In genomic region chr21:45347712-45348477, GRCh38 we compare ENCODE assay signal across 15 cellular contexts. TPM values are rescaled to one million over a fixed set of nuclear protein-coding genes. Genes with fewer than 3 reads are reported as not detected.
DNase-seq lines count a peak whose midpoint lies in the region; ATAC-seq, FAIRE-seq and TF ChIP-seq lines count a peak whose summit lies in the region.
"Had no signal": no experiment of that assay in that cellular context is flagged by ENCODE, and none has a peak within 500 bp of the region (broad histone marks: within the 10 kb centered on the region; RNA-seq: fewer than 3 reads in every experiment).

No MANE protein-coding gene starts in this region.

- H3K27me3 Mint-ChIP-seq in glutamatergic neuron (ENCODE audit: unreplicated experiment) = no peaks in the 10 kb centered on the region

- TF ChIP-seq POLR2A in GM12891 (IDR thresholded peaks at IDR 0.05; ENCODE audit: low read depth, low read length) = no peak

- ATAC-seq in Right ventricle myocardium superior (ENCODE audit: poor library complexity) = no peak
- ATAC-seq in aorta (ENCODE audit: low FRiP score) = peak; percentile 20
- ATAC-seq: CD8-positive, alpha-beta T cell; left lobe of liver; T-cell had no signal

- no peaks in the 10 kb centered on the region for H3K36me3 Mint-ChIP-seq in glutamatergic neuron (ENCODE audit: unreplicated experiment)
- H3K36me3 Mint-ChIP-seq: CD8-positive, alpha-beta T cell; T-cell had no signal

- no peaks in the 10 kb centered on the region for H3K36me3 ChIP-seq in left ventricle myocardium inferior
- no peaks in the 10 kb centered on the region for H3K36me3 ChIP-seq in aorta (ENCODE audit: control insufficient read depth in 1 of 2, insufficient read depth in 2 of 2, low read length in 1 of 2)
- H3K36me3 ChIP-seq in small intestine (ENCODE audit: control insufficient read depth in 2 of 2, insufficient read depth in 2 of 2, low read length in 2 of 2) = no peaks in the 10 kb centered on the region

- 31 to 45% methylated on average over 25 of the region's 25 CpGs for WGBS in aorta, 2 donors
- WGBS in small intestine, 3 donors = 66 to 74% (median 74%) methylated on average over 25 of the region's 25 CpGs

- intact Hi-C loops in left ventricle myocardium inferior (cut with micrococcal nuclease) (no loop called here), Right ventricle myocardium superior (cut with DNase I) (no loop called here), aorta (cut with DNase I) (no loop called here)

- peaks cover 5% of the 10 kb centered on the region for H3K9me3 Mint-ChIP-seq in glutamatergic neuron (ENCODE audit: unreplicated experiment)
- H3K9me3 Mint-ChIP-seq: CD8-positive, alpha-beta T cell; T-cell had no signal

- no peak overlapping the region for H3K27ac Mint-ChIP-seq in glutamatergic neuron (ENCODE audit: unreplicated experiment)
- H3K27ac Mint-ChIP-seq: CD8-positive, alpha-beta T cell; T-cell had no signal

- no peak for DNase-seq in left ventricle myocardium inferior
- no peak for DNase-seq in Right ventricle myocardium superior
- no peak for DNase-seq in glutamatergic neuron
- DNase-seq in retina = peak; percentile 39
- peak in 1 of 2 donors; percentile 54 for DNase-seq in aorta
- DNase-seq in UCSD-AML1 (lab: John Stamatoyannopoulos, UW; ENCODE audit: unreplicated experiment) = no peak
- no peak for DNase-seq in GM12891 (ENCODE audit: insufficient read length, low spot score)
- DNase-seq in small intestine = no peak
- DNase-seq: CD8-positive, alpha-beta T cell; HCEC 1CT; hypothalamus; MV-4-11; NCI-H774; T-cell had no signal

- H3K4me3 ChIP-seq in left ventricle myocardium inferior = no peak overlapping the region
- H3K4me3 ChIP-seq in aorta (ENCODE audit: low read length in 2 of 2) = no peak overlapping the region
- no peak overlapping the region for H3K4me3 ChIP-seq in small intestine (ENCODE audit: low read depth in 1 of 2, low read length in 2 of 2)

- no peak for TF ChIP-seq CTCF in left ventricle myocardium inferior (IDR thresholded peaks at IDR 0.05; ENCODE audit: borderline replicate concordance)
- TF ChIP-seq CTCF in glutamatergic neuron (IDR thresholded peaks at IDR 0.05; ENCODE audit: partially characterized antibody, unreplicated experiment) = no peak

- H3K4me1 ChIP-seq in left ventricle myocardium inferior (peaks cover 54% of the 10 kb centered on the region), aorta (ENCODE audit: control insufficient read depth in 1 of 2, insufficient read depth in 2 of 2, low read length in 2 of 2) (no peaks in the 10 kb centered on the region), small intestine (ENCODE audit: control insufficient read depth in 2 of 2, insufficient read depth in 1 of 2, low read depth in 1 of 2, low read length in 1 of 2) (peaks cover 0 to 2% of the 10 kb centered on the region in 2 donors)

- H3K9me3 ChIP-seq in left ventricle myocardium inferior (replicated peaks) (peaks cover 5% of the 10 kb centered on the region), aorta (ENCODE audit: control insufficient read depth, low read length) (no peaks in the 10 kb centered on the region), small intestine (ENCODE audit: control insufficient read depth, low read depth) (no peaks in the 10 kb centered on the region)

- H3K4me3 Mint-ChIP-seq in glutamatergic neuron (ENCODE audit: unreplicated experiment) = peak overlapping the region; percentile 0
- H3K4me3 Mint-ChIP-seq: CD8-positive, alpha-beta T cell; T-cell had no signal

- FAIRE-seq in GM12891 (lab: Jason Lieb, UNC) = no peak
- no peak for FAIRE-seq in small intestine (lab: Jason Lieb, UNC)

- H3K27me3 ChIP-seq in left ventricle myocardium inferior (ENCODE audit: low read depth) = no peaks in the 10 kb centered on the region
- H3K27me3 ChIP-seq in aorta (ENCODE audit: control insufficient read depth in 1 of 2, insufficient read depth in 2 of 2, low read length in 1 of 2) = no peaks in the 10 kb centered on the region
- no peaks in the 10 kb centered on the region for H3K27me3 ChIP-seq in small intestine (ENCODE audit: control insufficient read depth in 2 of 2, insufficient read depth in 2 of 2, low read length in 2 of 2)

- H3K27ac ChIP-seq in left ventricle myocardium inferior (replicated peaks) (peak overlapping the region; percentile 80), aorta (ENCODE audit: low read depth in 1 of 2, low read length in 2 of 2) (no peak overlapping the region), small intestine (ENCODE audit: low read depth in 1 of 2, low read length in 1 of 2) (peak overlapping the region in 1 of 2 donors; percentile 44)

- H3K4me1 Mint-ChIP-seq in glutamatergic neuron (ENCODE audit: low read depth, unreplicated experiment) = peaks cover 21% of the 10 kb centered on the region
- H3K4me1 Mint-ChIP-seq: T-cell had no signal

TF ChIP-seq in GM12891, 5 proteins besides CTCF, POLR2A, EP300 and RAD21:
- TF ChIP-seq PAX5 (IDR thresholded peaks at IDR 0.05; ENCODE audit: insufficient read depth, low read length, severe bottlenecking) (no peak), POLR2AphosphoS5 (IDR thresholded peaks at IDR 0.05; ENCODE audit: low read depth, low read length) (no peak), POU2F2 (IDR thresholded peaks at IDR 0.05; ENCODE audit: low read depth, low read length) (no peak), SPI1 (IDR thresholded peaks at IDR 0.05; ENCODE audit: low read depth, low read length) (no peak), TAF1 (IDR thresholded peaks at IDR 0.05; ENCODE audit: low read depth, low read length) (no peak)

RNA-seq across cellular contexts. Expression of gene COL18A1, which starts 57.1 kb away (rescaled TPM):
- total RNA-seq in left ventricle myocardium inferior = 66.5 TPM
- 44.2 TPM for total RNA-seq in Right ventricle myocardium superior
- total RNA-seq in glutamatergic neuron (ENCODE audit: unreplicated experiment) = 9.5 TPM
- total RNA-seq in aorta = 100 to 1,000 TPM; 289 to 301 TPM
- 100 to 1,000 TPM in 1 of 2 donors, 10 to 100 TPM in 1; 97.3 to 963 TPM for polyA plus RNA-seq in aorta
- polyA plus RNA-seq in GM12891 (2012; ENCODE audit: low read depth, missing spikeins) = 0.54 TPM
- polyA plus RNA-seq in small intestine = 10 to 100 TPM in 1 of 3 donors, 1 to 10 TPM in 2; 2.2 to 34.3 (median 5.7) TPM
